Comparison of ENCODE assay signal across 13 cellular contexts in genomic region chr19:55442372-55443044, GRCh38. TPM values are rescaled to one million over a fixed set of nuclear protein-coding genes. Genes with fewer than 3 reads are reported as not detected.
DNase-seq lines count a peak whose midpoint lies in the region; ATAC-seq and TF ChIP-seq lines count a peak whose summit lies in the region.
"Had no signal": no experiment of that assay in that cellular context is flagged by ENCODE, and none has a peak within 500 bp of the region (broad histone marks: within the 10 kb centered on the region; RNA-seq: fewer than 3 reads in every experiment).

No MANE protein-coding gene starts in this region.

- 1% methylated on average over 20 of the region's 77 CpGs for WGBS in SK-N-SH (ENCODE audit: low lambda C conversion rate)

- H2AFZ ChIP-seq in SK-N-SH (ENCODE audit: low read depth): no peak overlapping the region
- no peak overlapping the region for H2AFZ ChIP-seq in neural progenitor cell (replicated peaks)

- peaks cover 26% of the 10 kb centered on the region for H3K4me1 Mint-ChIP-seq in neural progenitor cell

- H3K4me3 ChIP-seq in SK-N-SH (ENCODE audit: low read depth in 2 of 2, low read length in 1 of 2) (no peak overlapping the region), neural progenitor cell (peak overlapping the region; percentile 9)
- H3K4me3 ChIP-seq: HAP-1 had no signal

- peaks cover 11% of the 10 kb centered on the region for H3K9me3 Mint-ChIP-seq in neural progenitor cell
- H3K9me3 Mint-ChIP-seq: mesothelial cell of epicardium; T-helper 1 cell treated with Interleukin-12 subunit alpha and Interleukin-12 subunit beta and Interleukin-4 antibody, amounts not matched to agents 30 μg/mL and 1 μg/mL, for 36 hours had no signal

- POLR2A ChIA-PET in SK-N-SH (lab: Yijun Ruan, JAX): no interaction called here

- H3K27ac ChIP-seq in SK-N-SH (ENCODE audit: low read depth in 2 of 2, low read length in 1 of 2) (no peak overlapping the region), angular gyrus (ENCODE audit: low read depth, low read length) (peak overlapping the region; percentile 74), neural progenitor cell (no peak overlapping the region)
- H3K27ac ChIP-seq: KMS-11 had no signal

- peak overlapping the region; percentile 71 for H3K4me3 Mint-ChIP-seq in neural progenitor cell
- H3K4me3 Mint-ChIP-seq: T-helper 1 cell treated with Interleukin-12 subunit alpha and Interleukin-12 subunit beta and Interleukin-4 antibody, amounts not matched to agents 30 μg/mL and 1 μg/mL, for 36 hours had no signal

- TF ChIP-seq CTCF in SK-N-SH (IDR thresholded peaks at IDR 0.05) (no peak), neural progenitor cell (IDR thresholded peaks at IDR 0.05) (no peak)

- H3K27ac Mint-ChIP-seq in neural progenitor cell: no peak overlapping the region
- H3K27ac Mint-ChIP-seq: mesothelial cell of epicardium; T-helper 1 cell treated with Interleukin-12 subunit alpha and Interleukin-12 subunit beta and Interleukin-4 antibody, amounts not matched to agents 30 μg/mL and 1 μg/mL, for 36 hours had no signal

- no peaks in the 10 kb centered on the region for H3K36me3 Mint-ChIP-seq in neural progenitor cell
- H3K36me3 Mint-ChIP-seq: mesothelial cell of epicardium had no signal

- no peak overlapping the region for H3K9ac ChIP-seq in SK-N-SH
- no peak overlapping the region for H3K9ac ChIP-seq in neural progenitor cell
- H3K9ac ChIP-seq: KMS-11 had no signal

- no peak for TF ChIP-seq EP300 in SK-N-SH (IDR thresholded peaks at IDR 0.05; ENCODE audit: borderline replicate concordance in 1 of 2, low read depth in 1 of 2, low read length in 1 of 2)

- H3F3A ChIP-seq in SK-N-SH (replicated peaks; ENCODE audit: insufficient read depth): peaks cover 8% of the 10 kb centered on the region
- H3F3A ChIP-seq in neural progenitor cell (ENCODE audit: low read depth): peaks cover 33% of the 10 kb centered on the region

- H3K79me2 ChIP-seq in SK-N-SH (ENCODE audit: insufficient read depth) (no peaks in the 10 kb centered on the region), neural progenitor cell (ENCODE audit: low read depth) (no peaks in the 10 kb centered on the region)

- peaks cover 60% of the 10 kb centered on the region for H3K27me3 ChIP-seq in SK-N-SH (ENCODE audit: insufficient read depth)
- H3K27me3 ChIP-seq in neural progenitor cell: peaks cover 100% of the 10 kb centered on the region

- no peak for ATAC-seq in SK-N-SH treated with all-trans-retinoic acid at 6 μM for 48 hours
- ATAC-seq in GM18907 (IDR thresholded peaks at IDR 0.05; ENCODE audit: unreplicated experiment): no peak

- H3K4me2 ChIP-seq in SK-N-SH (no peak overlapping the region), neural progenitor cell (peak overlapping the region; percentile 68)
- H3K4me2 ChIP-seq: KMS-11 had no signal

- CTCF ChIA-PET in SK-N-SH (lab: Yijun Ruan, JAX): interaction anchor here (1.0 to 2.8 kb wide), 5 partner anchors 24 to 302 kb away, joined by 4 to 13 read pairs (median 6); no protein-coding TSS in a partner anchor

- DNase-seq in SK-N-SH (peak; percentile 59), NCI-H1105 (lab: John Stamatoyannopoulos, UW) (peak; percentile 39), neural progenitor cell (ENCODE audit: low spot score) (peak; percentile 48), medulla oblongata (ENCODE audit: extremely low spot score) (no peak), superior temporal gyrus (ENCODE audit: extremely low spot score) (no peak)

- peaks cover 41% of the 10 kb centered on the region for H3K27me3 Mint-ChIP-seq in neural progenitor cell (ENCODE audit: insufficient read depth, low read depth)

- TF ChIP-seq RAD21 in SK-N-SH (IDR thresholded peaks at IDR 0.05; ENCODE audit: low read length): no peak

- no peaks in the 10 kb centered on the region for H3K36me3 ChIP-seq in SK-N-SH (replicated peaks in 1 of 2; ENCODE audit: control insufficient read depth in 1 of 2, insufficient read depth in 2 of 2, low read length in 1 of 2)
- no peaks in the 10 kb centered on the region for H3K36me3 ChIP-seq in neural progenitor cell
- H3K36me3 ChIP-seq: HAP-1, tibial nerve had no signal

- no peaks in the 10 kb centered on the region for H3K9me2 ChIP-seq in SK-N-SH

- H4K20me1 ChIP-seq in SK-N-SH (ENCODE audit: insufficient read depth) (peaks cover 5% of the 10 kb centered on the region; the same call in 1 of the 2 replicates), neural progenitor cell (ENCODE audit: low read depth) (peaks cover 40% of the 10 kb centered on the region)

- H3K4me1 ChIP-seq in SK-N-SH (ENCODE audit: control insufficient read depth in 1 of 2, insufficient read depth in 2 of 2, low read depth in 1 of 2, low read length in 1 of 2) (peaks cover 0 to 6% of the 10 kb centered on the region in 2 experiments; a peak in 1 of 4 replicates), neural progenitor cell (peaks cover 5% of the 10 kb centered on the region)
- H3K4me1 ChIP-seq: HAP-1 had no signal

- H3K9me3 ChIP-seq in SK-N-SH (no peaks in the 10 kb centered on the region), neural progenitor cell (ENCODE audit: low read depth) (no peaks in the 10 kb centered on the region)
- H3K9me3 ChIP-seq: HAP-1, tibial nerve had no signal

TF ChIP-seq in SK-N-SH, 30 proteins besides CTCF, POLR2A, EP300 and RAD21:
- TF ChIP-seq SIN3A (IDR thresholded peaks at IDR 0.05; ENCODE audit: borderline replicate concordance, low read depth, low read length) (no peak), GABPA (IDR thresholded peaks at IDR 0.05; ENCODE audit: low read depth) (no peak)

TF ChIP-seq in SK-N-SH treated with all-trans-retinoic acid at 6 μM for 48 hours, 23 proteins besides CTCF, POLR2A, EP300 and RAD21 (continues in another document):
- TF ChIP-seq TOX (CRISPR knock-in tag; IDR thresholded peaks at IDR 0.05; ENCODE audit: borderline replicate concordance) (no peak), ZC3H10 (CRISPR knock-in tag; IDR thresholded peaks at IDR 0.05) (no peak), ZFP3 (CRISPR knock-in tag; IDR thresholded peaks at IDR 0.05) (no peak), TCF4 (CRISPR knock-in tag; IDR thresholded peaks at IDR 0.05; ENCODE audit: borderline replicate concordance) (no peak), ARNTL (CRISPR knock-in tag; IDR thresholded peaks at IDR 0.05; ENCODE audit: borderline replicate concordance, low read depth) (no peak), POU6F1 (CRISPR knock-in tag; IDR thresholded peaks at IDR 0.05; ENCODE audit: borderline replicate concordance, low read depth) (no peak), PATZ1 (CRISPR knock-in tag; IDR thresholded peaks at IDR 0.05; ENCODE audit: borderline replicate concordance) (no peak), RARB (CRISPR knock-in tag; IDR thresholded peaks at IDR 0.05) (no peak), ZNF70 (CRISPR knock-in tag; IDR thresholded peaks at IDR 0.05) (no peak), PPARA (CRISPR knock-in tag; IDR thresholded peaks at IDR 0.05; ENCODE audit: borderline replicate concordance) (no peak), BACH2 (CRISPR knock-in tag; IDR thresholded peaks at IDR 0.05; ENCODE audit: borderline replicate concordance) (no peak)

RNA-seq across cellular contexts. Expression of gene SHISA7, which starts 0.6 kb away (rescaled TPM):
- 0.02 TPM in 1 of 2 replicates, not detected in the other for polyA plus RNA-seq in SK-N-SH (2012; rRNA removed)
- polyA plus RNA-seq in SK-N-SH (2012; cell fraction: cytosol; rRNA removed): 0.01 and 0.03 TPM in 2 replicates
- polyA plus RNA-seq in SK-N-SH (2012; cell fraction: nucleus; rRNA removed): 0.02 and 0.04 TPM in 2 replicates
- total RNA-seq in neural progenitor cell (ENCODE audit: low replicate concordance): 0.09 and 0.21 TPM in 2 replicates

RNA-seq across cellular contexts. Expression of gene ISOC2, which starts 18.9 kb away (rescaled TPM):
- 60.9 and 65.4 TPM in 2 replicates for polyA plus RNA-seq in SK-N-SH (2012; rRNA removed)
- 31.2 and 47.8 TPM in 2 replicates for polyA plus RNA-seq in SK-N-SH (2012; cell fraction: cytosol; rRNA removed)
- 43.5 and 46.8 TPM in 2 replicates for polyA plus RNA-seq in SK-N-SH (2012; cell fraction: nucleus; rRNA removed)
- total RNA-seq in neural progenitor cell (ENCODE audit: low replicate concordance): 14.8 and 34.4 TPM in 2 replicates

RNA-seq across cellular contexts. Expression of gene C19orf85, which starts 22.0 kb away (rescaled TPM):
- not detected in 2 replicates for polyA plus RNA-seq in SK-N-SH (2012; rRNA removed)
- not detected in 2 replicates for polyA plus RNA-seq in SK-N-SH (2012; cell fraction: cytosol; rRNA removed)
- 0.27 and 0.29 TPM in 2 replicates for polyA plus RNA-seq in SK-N-SH (2012; cell fraction: nucleus; rRNA removed)
- total RNA-seq in neural progenitor cell (ENCODE audit: low replicate concordance): not detected in 2 replicates
- total RNA-seq: mesothelial cell of epicardium, tibial nerve had no signal

RNA-seq across cellular contexts. Expression of gene ZNF628, which starts 33.9 kb away (rescaled TPM):
- 0.73 and 1.6 TPM in 2 replicates for polyA plus RNA-seq in SK-N-SH (2012; rRNA removed)
- 0.58 and 1.1 TPM in 2 replicates for polyA plus RNA-seq in SK-N-SH (2012; cell fraction: cytosol; rRNA removed)
- polyA plus RNA-seq in SK-N-SH (2012; cell fraction: nucleus; rRNA removed): 3.7 and 4.2 TPM in 2 replicates
- total RNA-seq in neural progenitor cell (ENCODE audit: low replicate concordance): 5.0 TPM in 1 of 2 replicates, not detected in the other

RNA-seq across cellular contexts. Expression of gene UBE2S, which starts 34.9 kb away (rescaled TPM):
- 84.7 and 133 TPM in 2 replicates for polyA plus RNA-seq in SK-N-SH (2012; rRNA removed)
- 57.1 and 81.7 TPM in 2 replicates for polyA plus RNA-seq in SK-N-SH (2012; cell fraction: cytosol; rRNA removed)
- polyA plus RNA-seq in SK-N-SH (2012; cell fraction: nucleus; rRNA removed): 42.8 and 70.9 TPM in 2 replicates
- total RNA-seq in neural progenitor cell (ENCODE audit: low replicate concordance): 118 and 159 TPM in 2 replicates

Comparison
In these comparisons a context has a peak if more than half of its experiments do, and no peak if none do; other contexts are left out.
1. DNase-seq: peak in SK-N-SH (single experiment), NCI-H1105 (single experiment) and neural progenitor cell (single experiment); none in medulla oblongata (single experiment) and superior temporal gyrus (single experiment).